11 cellular contexts compared by ENCODE assay signal in genomic region chrX:15647510-15647909, GRCh38. TPM values are rescaled to one million over a fixed set of nuclear protein-coding genes. Genes with fewer than 3 reads are reported as not detected.
DNase-seq lines count a peak whose midpoint lies in the region; ATAC-seq, FAIRE-seq and TF ChIP-seq lines count a peak whose summit lies in the region.
"Not testable (repeated sequence)": the region's sequence is repeated elsewhere in the genome, so short reads cannot be mapped to it uniquely, and the experiment has no call there.
"Had no signal": no experiment of that assay in that cellular context is flagged by ENCODE, and none has a peak within 500 bp of the region (broad histone marks: within the 10 kb centered on the region; RNA-seq: fewer than 3 reads in every experiment).

No MANE protein-coding gene starts in this region.

- not testable (repeated sequence) for H3K36me3 Mint-ChIP-seq in activated naive CD8-positive, alpha-beta T cell treated with anti-CD3 and anti-CD28 coated beads, Interleukin-2, amount 50 U/mL, for 24 hours (ENCODE audit: low read depth)

- H2AFZ ChIP-seq in DND-41 (ENCODE audit: low read depth, low read length); IMR-90 (replicated peaks; ENCODE audit: low read length, poor library complexity): not testable (repeated sequence)

- not testable (repeated sequence) for H3K27ac Mint-ChIP-seq in activated naive CD8-positive, alpha-beta T cell treated with anti-CD3 and anti-CD28 coated beads, Interleukin-2, amount 50 U/mL, for 24 hours

- not testable (repeated sequence) for H3K9me3 ChIP-seq in DND-41 (ENCODE audit: insufficient read depth, low read length, severe bottlenecking); IMR-90 (ENCODE audit: control insufficient read depth, insufficient read depth, low read length); pancreas

- not testable (repeated sequence) for H2BK5ac ChIP-seq in IMR-90 (ENCODE audit: low read depth, low read length, poor library complexity, severe bottlenecking)

- no CpG with 5 or more reads among the region's 5 CpGs for WGBS in IMR-90 (ENCODE audit: extremely low coverage in 2 of 2, insufficient read length in 1 of 2), 2 experiments
- no CpG with 5 or more reads among the region's 5 CpGs for WGBS in pancreas, 2 donors

- H4K91ac ChIP-seq in IMR-90 (ENCODE audit: insufficient read depth, low read depth, low read length): not testable (repeated sequence)

- not testable (repeated sequence) for TF ChIP-seq CTCF in DND-41 (IDR thresholded peaks at IDR 0.05; ENCODE audit: borderline replicate concordance, extremely low read depth, low read length, poor library complexity, severe bottlenecking); IMR-90 (conservative IDR thresholded peaks at IDR 0.05; ENCODE audit: low read depth, low read length); pancreas (IDR thresholded peaks at IDR 0.05)

- not testable (repeated sequence) for H3K23ac ChIP-seq in IMR-90 (ENCODE audit: low read depth, low read length)

- in situ Hi-C loops in IMR-90 (cut with MboI; ENCODE audit: low sequenced_read_pairs): not testable (repeated sequence)

- H3K4me2 ChIP-seq in DND-41 (ENCODE audit: insufficient read depth, low read length); IMR-90 (ENCODE audit: low read depth, low read length): not testable (repeated sequence)

- H3K4me1 ChIP-seq in DND-41 (ENCODE audit: insufficient read depth, low read length); IMR-90 (ENCODE audit: control insufficient read depth, insufficient read depth, low read length); pancreas: not testable (repeated sequence)

- not testable (repeated sequence) for H3K9me3 Mint-ChIP-seq in activated naive CD8-positive, alpha-beta T cell treated with anti-CD3 and anti-CD28 coated beads, Interleukin-2, amount 50 U/mL, for 24 hours

- H4K20me1 ChIP-seq in DND-41 (ENCODE audit: insufficient read depth, low read length); IMR-90 (ENCODE audit: insufficient read depth, low read length): not testable (repeated sequence)

- not testable (repeated sequence) for H3K27ac ChIP-seq in DND-41 (ENCODE audit: low read length); IMR-90 (ENCODE audit: insufficient read depth, low read length); pancreas

- not testable (repeated sequence) for H2AK9ac ChIP-seq in IMR-90 (replicated peaks; ENCODE audit: low read depth, low read length, poor library complexity)

- not testable (repeated sequence) for H3K18ac ChIP-seq in IMR-90 (ENCODE audit: low read depth, low read length)

- H3K27me3 ChIP-seq in DND-41 (ENCODE audit: insufficient read depth, low read length, poor library complexity); IMR-90 (ENCODE audit: control insufficient read depth, insufficient read depth, low read length): not testable (repeated sequence)
- H3K27me3 ChIP-seq in pancreas: peaks cover 0 to 22% (median 0%) of the 10 kb centered on the region in 4 donors

- BruUV-seq in IMR-90 (replicated peaks; lab: Mats Ljungman, UMichigan): not testable (repeated sequence)

- H3K36me3 ChIP-seq in DND-41 (ENCODE audit: insufficient read depth, low read length); IMR-90 (ENCODE audit: control insufficient read depth, insufficient read depth, low read length); pancreas: not testable (repeated sequence)

- H3K79me1 ChIP-seq in IMR-90 (ENCODE audit: low read depth in 1 of 2, low read length in 2 of 2): not testable (repeated sequence)

- H2BK20ac ChIP-seq in IMR-90 (ENCODE audit: low read depth, low read length): not testable (repeated sequence)

- not testable (repeated sequence) for H3K14ac ChIP-seq in IMR-90 (replicated peaks; ENCODE audit: low read depth, low read length)

- peak; percentile 98 for FAIRE-seq in GM19239 (lab: Jason Lieb, UNC)
- not testable (repeated sequence) for FAIRE-seq in pancreas (lab: Jason Lieb, UNC)

- H3K4me3 Mint-ChIP-seq in activated naive CD8-positive, alpha-beta T cell treated with anti-CD3 and anti-CD28 coated beads, Interleukin-2, amount 50 U/mL, for 24 hours: not testable (repeated sequence)

- not testable (repeated sequence) for H4K5ac ChIP-seq in IMR-90 (ENCODE audit: low read depth, low read length)

- ATAC-seq in DND-41 (ENCODE audit: insufficient read depth, low read depth) (peak; percentile 54; the same call in 1 of the 3 replicates), HG02759 (IDR thresholded peaks at IDR 0.05; ENCODE audit: unreplicated experiment) (peak; percentile 53), IMR-90 (ENCODE audit: low read depth) (peak; percentile 29; the same call in 1 of the 2 replicates), Right ventricle myocardium inferior (peak; percentile 76), left colon (peak; percentile 66), pancreas (peak; percentile 38 to 73 (median 60))
- ATAC-seq in activated naive CD8-positive, alpha-beta T cell treated with anti-CD3 and anti-CD28 coated beads, Interleukin-2, amount 50 U/mL, for 24 hours: peak; percentile 71

- H2BK120ac ChIP-seq in IMR-90 (ENCODE audit: low read depth, low read length): not testable (repeated sequence)

- not testable (repeated sequence) for H3K4ac ChIP-seq in IMR-90 (ENCODE audit: low read depth, low read length)

- not testable (repeated sequence) for H3K79me2 ChIP-seq in DND-41 (ENCODE audit: insufficient read depth, low read length)

- CTCF ChIA-PET in IMR-90 (lab: Yijun Ruan, JAX): not testable (repeated sequence)

- H4K8ac ChIP-seq in IMR-90 (ENCODE audit: low read depth in 2 of 2, low read length in 2 of 2): not testable (repeated sequence)

- not testable (repeated sequence) for H3K4me3 ChIP-seq in DND-41 (ENCODE audit: low read depth in 1 of 2, low read length in 2 of 2); IMR-90 (ENCODE audit: insufficient read depth, low read depth, low read length); pancreas

- H3K9me1 ChIP-seq in IMR-90 (ENCODE audit: insufficient read depth, low read length): not testable (repeated sequence)

- not testable (repeated sequence) for TF ChIP-seq RAD21 in IMR-90 (IDR thresholded peaks at IDR 0.05; ENCODE audit: low read length)

- not testable (repeated sequence) for DNase-seq in DND-41; GM19239 (ENCODE audit: insufficient read length, low spot score); IMR-90; activated naive CD8-positive, alpha-beta T cell treated with anti-CD3 and anti-CD28 coated beads, Interleukin-2, amount 50 U/mL, for 24 hours; Right ventricle myocardium inferior (ENCODE audit: missing footprints); left colon; pancreas

- dilution Hi-C loops in IMR-90 (cut with HindIII; ENCODE audit: low sequenced_read_pairs, unreplicated experiment): not testable (repeated sequence)

- TF ChIP-seq POLR2A in IMR-90 (IDR thresholded peaks at IDR 0.05; ENCODE audit: low read depth, low read length): not testable (repeated sequence)

- H3K27me3 Mint-ChIP-seq in activated naive CD8-positive, alpha-beta T cell treated with anti-CD3 and anti-CD28 coated beads, Interleukin-2, amount 50 U/mL, for 24 hours: not testable (repeated sequence)

- POLR2A ChIA-PET in IMR-90 (lab: Charles Lee; ENCODE audit: unreplicated experiment): not testable (repeated sequence)

- not testable (repeated sequence) for H3K4me1 Mint-ChIP-seq in activated naive CD8-positive, alpha-beta T cell treated with anti-CD3 and anti-CD28 coated beads, Interleukin-2, amount 50 U/mL, for 24 hours

- intact Hi-C loops in IMR-90 (cut with micrococcal nuclease); left colon (cut with DNase I, micrococcal nuclease): not testable (repeated sequence)
- intact Hi-C loops in Right ventricle myocardium inferior (cut with DNase I) (loop anchor here (5.0 to 10.0 kb wide), 2 partner anchors 53 to 150 kb away; no protein-coding TSS in a partner anchor), pancreas (cut with DNase I) (loop anchor here in 1 of 3 donors (10.0 kb wide), 1 partner anchor 73 kb away; no protein-coding TSS in a partner anchor)

- H3K56ac ChIP-seq in IMR-90 (ENCODE audit: extremely low read depth, insufficient read depth, low read length): not testable (repeated sequence)

- not testable (repeated sequence) for H2AK5ac ChIP-seq in IMR-90 (ENCODE audit: low read depth, low read length)

- H2BK15ac ChIP-seq in IMR-90 (ENCODE audit: low read depth, low read length): not testable (repeated sequence)

- H3K9ac ChIP-seq in DND-41 (ENCODE audit: low read depth, low read length); IMR-90 (ENCODE audit: low read depth, low read length): not testable (repeated sequence)

RNA-seq across cellular contexts. Expression of gene CLTRN, which starts 17.1 kb away (rescaled TPM):
- total RNA-seq in IMR-90 (2012; rRNA removed): under 0.01 TPM in 2 replicates
- polyA plus RNA-seq in IMR-90 (2012; rRNA removed): 0.16 and 0.17 TPM in 2 replicates
- polyA plus RNA-seq in IMR-90 (2012; cell fraction: cytosol; rRNA removed): 0.04 TPM in 1 of 2 replicates, not detected in the other
- polyA plus RNA-seq in IMR-90 (2012; cell fraction: nucleus; rRNA removed; ENCODE audit: low replicate concordance): 0.03 and 0.68 TPM in 2 replicates
- total RNA-seq in Right ventricle myocardium inferior: 0.70 TPM
- total RNA-seq in left colon: under 1 TPM in 1 of 2 donors, not detected in 1; 0.28 TPM
- total RNA-seq in pancreas: 1 to 10 TPM in 3 of 6 donors, under 1 TPM in 3; 0.79 to 3.6 (median 1.5) TPM
- 10 to 100 TPM in 1 of 2 donors, 1 to 10 TPM in 1; 3.3 to 14.6 TPM for polyA plus RNA-seq in pancreas
- total RNA-seq: CD4-positive, CD25-positive, alpha-beta regulatory T cell had no signal

RNA-seq across cellular contexts. Expression of gene ACE2, which starts 46.8 kb away (rescaled TPM):
- total RNA-seq in IMR-90 (2012; rRNA removed): not detected in 2 replicates
- polyA plus RNA-seq in IMR-90 (2012; rRNA removed): not detected in 2 replicates
- polyA plus RNA-seq in IMR-90 (2012; cell fraction: cytosol; rRNA removed): not detected in 2 replicates
- polyA plus RNA-seq in IMR-90 (2012; cell fraction: nucleus; rRNA removed; ENCODE audit: low replicate concordance): not detected in 2 replicates
- 16.6 TPM for total RNA-seq in Right ventricle myocardium inferior
- total RNA-seq in left colon: 10 to 100 TPM; 19.3 to 52.2 TPM
- 1 to 10 TPM in 4 of 6 donors, under 1 TPM in 2; 0.63 to 3.4 (median 2.0) TPM for total RNA-seq in pancreas
- 1 to 10 TPM in 1 of 2 donors, under 1 TPM in 1; 0.49 to 2.6 TPM for polyA plus RNA-seq in pancreas
- total RNA-seq: CD4-positive, CD25-positive, alpha-beta regulatory T cell; MCF 10A; RPMI7951 had no signal
- polyA plus RNA-seq: CD4-positive, CD25-positive, alpha-beta regulatory T cell had no signal
